In genomic region chr18:79846936-79847557, GRCh38 we compare ENCODE assay signal across 15 cellular contexts. TPM values are rescaled to one million over a fixed set of nuclear protein-coding genes. Genes with fewer than 3 reads are reported as not detected.
DNase-seq lines count a peak whose midpoint lies in the region; ATAC-seq and TF ChIP-seq lines count a peak whose summit lies in the region.
"Had no signal": no experiment of that assay in that cellular context is flagged by ENCODE, and none has a peak within 500 bp of the region (broad histone marks: within the 10 kb centered on the region; RNA-seq: fewer than 3 reads in every experiment).

No MANE protein-coding gene starts in this region.

- CTCF ChIA-PET in GM10248 (lab: Yijun Ruan, JAX) = no interaction called here

- no peak overlapping the region for H3K4me3 ChIP-seq in skeletal muscle satellite cell (ENCODE audit: low read length)

- peak overlapping the region; percentile 22 for H3K4me2 ChIP-seq in skeletal muscle satellite cell (ENCODE audit: low read length)

- H3K9ac ChIP-seq in skeletal muscle satellite cell (ENCODE audit: low read depth, low read length) = no peak overlapping the region

- peaks cover 44% of the 10 kb centered on the region for H3K27me3 ChIP-seq in skeletal muscle satellite cell (ENCODE audit: control insufficient read depth, insufficient read depth, low read length)

- peaks cover 18% of the 10 kb centered on the region for H3K4me1 ChIP-seq in skeletal muscle satellite cell (ENCODE audit: control insufficient read depth, insufficient read depth, low read length)

- no peaks in the 10 kb centered on the region for H3K36me3 ChIP-seq in skeletal muscle satellite cell (ENCODE audit: insufficient read depth, low read length)

- peak; percentile 6 for DNase-seq in GM10248 (ENCODE audit: extremely low spot score)
- DNase-seq in M059J (ENCODE audit: low read depth) = peak; percentile 15
- peak; percentile 30 for DNase-seq in left lobe of liver (ENCODE audit: low spot score)
- DNase-seq in NK-92 (lab: John Stamatoyannopoulos, UW; ENCODE audit: unreplicated experiment) = no peak
- no peak for DNase-seq in AG08396 (ENCODE audit: low spot score)
- DNase-seq: ACHN, DND-41, GOT3, NCI-H187, NCI-H2107, NCI-H2227 treated with DMSO at 0.1 percent for 48 hours, NCI-H524 had no signal

- TF ChIP-seq CTCF in GM10248 (IDR thresholded peaks at IDR 0.05; ENCODE audit: control extremely low read depth, extremely low read depth, low read depth, missing control alignments) = no peak

- no peaks in the 10 kb centered on the region for H3K9me3 ChIP-seq in skeletal muscle satellite cell (replicated peaks; ENCODE audit: low read length)

- no peak for ATAC-seq in left lobe of liver
- ATAC-seq in GM21367 (IDR thresholded peaks at IDR 0.05; ENCODE audit: unreplicated experiment) = no peak

- POLR2A ChIA-PET in GM10248 (lab: Yijun Ruan, JAX) = no interaction called here

RNA-seq across cellular contexts. Expression of gene KCNG2, which starts 49.3 kb away (rescaled TPM):
- total RNA-seq in M059J (2014; rRNA removed; shearing (Covaris generic)) = not detected in 2 replicates
- not detected for total RNA-seq in left lobe of liver
- not detected in 2 replicates for total RNA-seq in skeletal muscle satellite cell (2012; rRNA removed)
- total RNA-seq: B cell had no signal

Comparison
In these comparisons a context has a peak if more than half of its experiments do, and no peak if none do; other contexts are left out.
1. DNase-seq: peak in GM10248 (single experiment), M059J (single experiment) and left lobe of liver (single experiment); none in NK-92 (single experiment) and AG08396 (single experiment).